ENCODE assay signal across 8 cellular contexts in genomic region chr7:97835296-97836138, GRCh38. TPM values are rescaled to one million over a fixed set of nuclear protein-coding genes. Genes with fewer than 3 reads are reported as not detected.
DNase-seq lines count a peak whose midpoint lies in the region; ATAC-seq, FAIRE-seq and TF ChIP-seq lines count a peak whose summit lies in the region.
"Had no signal": no experiment of that assay in that cellular context is flagged by ENCODE, and none has a peak within 500 bp of the region (broad histone marks: within the 10 kb centered on the region; RNA-seq: fewer than 3 reads in every experiment).

No MANE protein-coding gene starts in this region.

- no peak for TF ChIP-seq POLR2A in GM12892 (IDR thresholded peaks at IDR 0.05; ENCODE audit: low read depth, low read length)
- no peak for TF ChIP-seq POLR2A in GM12878 (IDR thresholded peaks at IDR 0.05; ENCODE audit: low read depth, low read length)

- H3K4me3 ChIP-seq in GM12878 (no peak overlapping the region), iPS DF 6.9 (ENCODE audit: low read length) (no peak overlapping the region)

- SMC1A ChIA-PET in GM12878 (lab: Charles Lee; ENCODE audit: uncharacterized antibody, unreplicated experiment), result interaction anchor here (0.9 to 3.5 kb wide), 12 partner anchors 8 to 733 kb away, joined by 3 to 17 read pairs (median 4); no protein-coding TSS in a partner anchor

- TF ChIP-seq EP300 in GM12878 (IDR thresholded peaks at IDR 0.05; ENCODE audit: borderline replicate concordance in 1 of 2, control insufficient read depth in 1 of 2, low read depth in 2 of 2, low read length in 2 of 2), result no peak

- POLR2A ChIA-PET in GM12878 (lab: Charles Lee), result interaction anchor here (0.6 kb wide), 1 partner anchor 547 kb away, joined by 8 read pairs; no protein-coding TSS in a partner anchor

- no peak overlapping the region for H3K9ac ChIP-seq in GM12878 (ENCODE audit: control insufficient read depth, insufficient read depth, low read length)

- no peak overlapping the region for H2AFZ ChIP-seq in GM12878 (ENCODE audit: control insufficient read depth, low read depth, low read length)

- RAD21 ChIA-PET in GM12878 (lab: Charles Lee; ENCODE audit: unreplicated experiment), result interaction anchor here (0.6 to 2.3 kb wide), 7 partner anchors 16 to 808 kb away, joined by 3 to 7 read pairs (median 3); no protein-coding TSS in a partner anchor

- ATAC-seq in HG02623 (IDR thresholded peaks at IDR 0.05; ENCODE audit: unreplicated experiment), result peak; percentile 67
- ATAC-seq in GM12878, result peak; percentile 97

- H3K36me3 ChIP-seq in GM12878 (ENCODE audit: control insufficient read depth in 2 of 2, insufficient read depth in 2 of 2, low read length in 1 of 2) (no peaks in the 10 kb centered on the region), iPS DF 6.9 (ENCODE audit: control insufficient read depth, insufficient read depth, low read length) (no peaks in the 10 kb centered on the region)
- H3K36me3 ChIP-seq: neutrophil had no signal

- intact Hi-C loops in GM12878 (cut with micrococcal nuclease; ENCODE audit: unreplicated experiment), result loop anchor here (1.0 kb wide), 4 partner anchors 336 to 1919 kb away; no protein-coding TSS in a partner anchor

- BruUV-seq in GM12878 (replicated peaks; lab: Mats Ljungman, UMichigan), result no TSS peak

- TF ChIP-seq RAD21 in GM12878 (IDR thresholded peaks at IDR 0.05; ENCODE audit: insufficient read depth, low read depth, low read length), result peak; percentile 80

- no peak overlapping the region for H3K4me2 ChIP-seq in GM12878 (ENCODE audit: control insufficient read depth, insufficient read depth)

- 25% methylated on average over 12 of the region's 12 CpGs for WGBS in GM12878 (ENCODE audit: insufficient coverage, insufficient replicate concordance, low lambda C conversion rate, missing lambda C conversion rate)
- no CpG with 5 or more reads among the region's 12 CpGs for WGBS in iPS DF 6.9 (ENCODE audit: insufficient coverage, insufficient read length)

- H3K4me1 ChIP-seq in GM12878 (ENCODE audit: control insufficient read depth, insufficient read depth, low read length), result no peaks in the 10 kb centered on the region
- no peaks in the 10 kb centered on the region for H3K4me1 ChIP-seq in iPS DF 6.9 (ENCODE audit: control insufficient read depth, insufficient read depth, low read length)

- H3K27ac ChIP-seq in GM12878 (ENCODE audit: control insufficient read depth, insufficient read depth) (no peak overlapping the region), iPS DF 6.9 (ENCODE audit: low read length) (no peak overlapping the region)
- H3K27ac ChIP-seq: neutrophil had no signal

- no peak for DNase-seq in GM12892 (ENCODE audit: insufficient read length)
- DNase-seq in NCI-H1694 (lab: John Stamatoyannopoulos, UW), result peak; percentile 84
- peak; percentile 44 for DNase-seq in T-helper 9 cell
- DNase-seq in GM12878 (ENCODE audit: low read depth, low spot score), result peak; percentile 9
- peak; percentile 52 for DNase-seq in iPS DF 6.9 (ENCODE audit: low read depth, low spot score)
- peak; percentile 51 for DNase-seq in stimulated activated CD4-positive, alpha-beta T cell treated with anti-CD3 and anti-CD28 coated beads, Interleukin-12 subunit alpha, Interleukin-12 subunit beta, amount 100 ng/mL, for 4 hours

- in situ Hi-C loops in GM12878 (cut with MboI), result loop anchor here (5.0 to 10.0 kb wide), 3 partner anchors 333 to 1921 kb away; no protein-coding TSS in a partner anchor

- CTCF ChIA-PET in GM12878 (lab: Yijun Ruan, JAX), result interaction anchor here (0.5 to 3.4 kb wide), 24 partner anchors 10 to 730 kb away, joined by 3 to 35 read pairs (median 4); partner anchors contain the start of gene ASNS

- no peaks in the 10 kb centered on the region for H3K9me3 ChIP-seq in GM12878 (replicated peaks; ENCODE audit: control insufficient read depth, insufficient read depth, low read length)
- no peaks in the 10 kb centered on the region for H3K9me3 ChIP-seq in iPS DF 6.9 (ENCODE audit: control insufficient read depth, insufficient read depth, low read length)
- H3K9me3 ChIP-seq: neutrophil had no signal

- no peaks in the 10 kb centered on the region for H3K79me2 ChIP-seq in GM12878 (ENCODE audit: control insufficient read depth, insufficient read depth, low read length)

- TF ChIP-seq CTCF in GM12878 (IDR thresholded peaks at IDR 0.05 in 2 of 3, conservative IDR thresholded peaks at IDR 0.05 in 1 of 3; ENCODE audit: control insufficient read depth in 2 of 3, extremely low read depth in 1 of 3, insufficient read depth in 1 of 3, low read depth in 3 of 3, low read length in 3 of 3), result peak; percentile 29 to 68 (median 63); a peak in 5 of 6 replicates

- H4K20me1 ChIP-seq in GM12878 (ENCODE audit: control insufficient read depth, insufficient read depth), result no peaks in the 10 kb centered on the region

- no peaks in the 10 kb centered on the region for H3K27me3 ChIP-seq in GM12878 (replicated peaks in 1 of 2; ENCODE audit: control insufficient read depth in 2 of 2, insufficient read depth in 2 of 2, low read length in 1 of 2)
- H3K27me3 ChIP-seq in iPS DF 6.9 (ENCODE audit: control insufficient read depth, insufficient read depth, low read length), result no peaks in the 10 kb centered on the region

- FAIRE-seq in GM12892 (lab: Jason Lieb, UNC) (peak; percentile 85), GM12878 (lab: Jason Lieb, UNC) (peak; percentile 81)

TF ChIP-seq in GM12878, 131 proteins besides CTCF, POLR2A, EP300 and RAD21:
- TF ChIP-seq SMC3 (IDR thresholded peaks at IDR 0.05; ENCODE audit: borderline replicate concordance, low read length), result peak; percentile 82
- no peak for TF ChIP-seq RAD51 (IDR thresholded peaks at IDR 0.05)
TF ChIP-seq in GM12878: peak in this region for 1.

RNA-seq across cellular contexts. Expression of gene ASNS, which starts 36.7 kb away (rescaled TPM):
- 48.8 TPM for polyA plus RNA-seq in GM12892 (2012; ENCODE audit: missing spikeins)
- total RNA-seq in GM12878 (2013; cell fraction: nucleolus; rRNA removed), result 36.8 and 42.6 TPM in 2 replicates
- 40.0 and 42.3 TPM in 2 replicates for total RNA-seq in GM12878 (2014; rRNA removed)
- 59.7 and 60.2 TPM in 2 replicates for total RNA-seq in GM12878 (2014; rRNA removed; fragmentation: Illumina TruSeq; extraction: Trizol)
- total RNA-seq in GM12878 (2021), result 64.5 and 64.6 TPM in 2 replicates
- 54.3 TPM for polyA plus RNA-seq in GM12878 (2011; ENCODE audit: low read depth)
- polyA plus RNA-seq in GM12878 (2011; rRNA removed), result 33.1 and 48.6 TPM in 2 replicates
- 23.8 and 29.0 TPM in 2 replicates for polyA plus RNA-seq in GM12878 (2011; cell fraction: cytosol; rRNA removed)
- polyA plus RNA-seq in GM12878 (2011; cell fraction: nucleus; rRNA removed), result 50.8 and 55.3 TPM in 2 replicates
- polyA plus RNA-seq in GM12878 (2012), result 57.3 and 65.2 TPM in 2 replicates
- polyA plus RNA-seq in GM12878 (2014; fragmentation: Illumina TruSeq; extraction: Trizol), result 105 and 130 TPM in 2 replicates
- 10 to 100 TPM; 86.4 to 89.5 TPM for polyA plus RNA-seq in GM12878 (2014; fragmentation: Nextera tagmentation; extraction: Ambion mirVana)
- polyA plus RNA-seq in GM12878 (2014; rRNA removed), result 47.8 and 52.7 TPM in 2 replicates
- polyA plus RNA-seq in GM12878 (2016; fragmentation: Nextera tagmentation; extraction: Ambion mirVana), result 10 to 100 TPM; 70.3 to 76.5 TPM
- 32.9 and 37.7 TPM in 2 replicates for polyA minus RNA-seq in GM12878 (2011; rRNA and poly(A)+ RNA removed)
- polyA minus RNA-seq in GM12878 (2011; cell fraction: cytosol; rRNA and poly(A)+ RNA removed), result 10.0 and 15.6 TPM in 2 replicates
- 15.7 and 21.2 TPM in 2 replicates for polyA minus RNA-seq in GM12878 (2011; cell fraction: nucleus; rRNA and poly(A)+ RNA removed)
